In genomic region chr12:16421806-16422205, GRCh38 we compare ENCODE assay signal across 25 cellular contexts.
"Had no signal": no experiment of that assay in that cellular context is flagged by ENCODE, and none has a peak within 500 bp of the region (broad histone marks: within the 10 kb centered on the region; RNA-seq: fewer than 3 reads in every experiment).

No MANE protein-coding gene starts in this region.

- H3K27ac ChIP-seq: ascending aorta, esophagus squamous epithelium, parathyroid adenoma, right lobe of liver, stomach, suprapubic skin, tibial nerve had no signal

- H3K9me3 Mint-ChIP-seq: endodermal cell; stimulated activated memory B cell treated with anti-CD40 and anti-IgM and Interleukin-4, amounts not matched to agents 10 μg/mL and 1 μg/mL and 100 μg/mL, for 72 hours had no signal

- H2AFZ ChIP-seq: parathyroid adenoma had no signal

- H3K4me3 ChIP-seq: ascending aorta, esophagus squamous epithelium, right lobe of liver, stomach, suprapubic skin, tibial nerve had no signal

- H3K27me3 Mint-ChIP-seq: activated T-cell treated with anti-CD3 and anti-CD28 coated beads, Interleukin-2, amount 50 U/mL, for 24 hours; activated T-helper 17 cell treated with anti-CD3 and anti-CD28 coated beads, Interleukin-2, amount 50 U/mL, for 72 hours; memory B cell; stimulated activated memory B cell treated with anti-CD40 and anti-IgM and Interleukin-4, amounts not matched to agents 10 μg/mL and 1 μg/mL and 100 μg/mL, for 72 hours had no signal

- ATAC-seq: activated naive CD4-positive, alpha-beta T cell treated with anti-CD3 and anti-CD28 coated beads, Interleukin-2, amount 50 U/mL, for 72 hours; activated T-helper 17 cell treated with anti-CD3 and anti-CD28 coated beads, Interleukin-2, amount 50 U/mL, for 72 hours; right lobe of liver; stimulated activated memory B cell treated with anti-CD40 and anti-IgM and Interleukin-4, amounts not matched to agents 10 μg/mL and 1 μg/mL and 100 μg/mL, for 72 hours; WTC11 had no signal

- H3K9ac ChIP-seq: parathyroid adenoma had no signal

- DNase-seq: activated CD4-positive, alpha-beta T cell treated with anti-CD3 and anti-CD28 coated beads, Interleukin-2, amount 50 U/mL, for 4 hours; activated CD8-positive, alpha-beta memory T cell treated with anti-CD3 and anti-CD28 coated beads for 24 hours; activated CD8-positive, alpha-beta memory T cell treated with anti-CD3 and anti-CD28 coated beads, Interleukin-2, amount 50 U/mL, for 4 hours; activated T-cell treated with anti-CD3 and anti-CD28 coated beads, Interleukin-2, amount 50 U/mL, for 24 hours; cerebellar nuclear complex; cortex of kidney; endodermal cell; esophagus squamous epithelium; glutamatergic neuron; hypothalamus; nucleus accumbens; right lobe of liver; small intestine; stimulated activated CD4-positive, alpha-beta T cell treated with anti-CD3 and anti-CD28 coated beads, Interleukin-2, amount 100 ng/mL, for 24 hours; stomach; T-helper 9 cell had no signal

- H3K4me1 ChIP-seq: ascending aorta, esophagus squamous epithelium, parathyroid adenoma, right lobe of liver, stomach, suprapubic skin, tibial nerve had no signal

- H3K36me3 ChIP-seq: ascending aorta, esophagus squamous epithelium, right lobe of liver, stomach, suprapubic skin, tibial nerve had no signal

- H3K27me3 ChIP-seq: ascending aorta, esophagus squamous epithelium, right lobe of liver, stomach, suprapubic skin, tibial nerve had no signal

- H3K4me3 Mint-ChIP-seq: activated T-cell treated with anti-CD3 and anti-CD28 coated beads, Interleukin-2, amount 50 U/mL, for 24 hours; activated T-helper 17 cell treated with anti-CD3 and anti-CD28 coated beads, Interleukin-2, amount 50 U/mL, for 72 hours; endodermal cell; memory B cell; stimulated activated memory B cell treated with anti-CD40 and anti-IgM and Interleukin-4, amounts not matched to agents 10 μg/mL and 1 μg/mL and 100 μg/mL, for 72 hours; WTC11 had no signal

- H3K9me3 ChIP-seq: ascending aorta, esophagus squamous epithelium, right lobe of liver, stomach, suprapubic skin had no signal

- H3K4me1 Mint-ChIP-seq: activated T-helper 17 cell treated with anti-CD3 and anti-CD28 coated beads, Interleukin-2, amount 50 U/mL, for 72 hours; endodermal cell; memory B cell; stimulated activated memory B cell treated with anti-CD40 and anti-IgM and Interleukin-4, amounts not matched to agents 10 μg/mL and 1 μg/mL and 100 μg/mL, for 72 hours had no signal

- H3K27ac Mint-ChIP-seq: activated naive CD4-positive, alpha-beta T cell treated with anti-CD3 and anti-CD28 coated beads, Interleukin-2, amount 50 U/mL, for 72 hours; activated T-cell treated with anti-CD3 and anti-CD28 coated beads, Interleukin-2, amount 50 U/mL, for 24 hours; activated T-helper 17 cell treated with anti-CD3 and anti-CD28 coated beads, Interleukin-2, amount 50 U/mL, for 72 hours; endodermal cell; memory B cell; stimulated activated memory B cell treated with anti-CD40 and anti-IgM and Interleukin-4, amounts not matched to agents 10 μg/mL and 1 μg/mL and 100 μg/mL, for 72 hours; WTC11 had no signal

- H3K36me3 Mint-ChIP-seq: activated naive CD4-positive, alpha-beta T cell treated with anti-CD3 and anti-CD28 coated beads, Interleukin-2, amount 50 U/mL, for 72 hours; memory B cell; stimulated activated memory B cell treated with anti-CD40 and anti-IgM and Interleukin-4, amounts not matched to agents 10 μg/mL and 1 μg/mL and 100 μg/mL, for 72 hours had no signal
